1 cellular context compared by ENCODE assay signal in genomic region chr12:9509464-9510166, GRCh38.
A peak's percentile ranks its signal among the peaks of the same experiment; 100 is the strongest.
TF ChIP-seq lines count a peak whose summit lies in the region.

No MANE protein-coding gene starts in this region.

TF ChIP-seq in HCT116, 20 proteins besides CTCF, POLR2A, EP300 and RAD21 (continued from another document):
- TF ChIP-seq, protein P1, sequence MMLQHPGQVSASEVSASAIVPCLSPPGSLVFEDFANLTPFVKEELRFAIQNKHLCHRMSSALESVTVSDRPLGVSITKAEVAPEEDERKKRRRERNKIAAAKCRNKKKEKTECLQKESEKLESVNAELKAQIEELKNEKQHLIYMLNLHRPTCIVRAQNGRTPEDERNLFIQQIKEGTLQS (IDR thresholded peaks at IDR 0.05): no peak
- peak; percentile 75 for TF ChIP-seq MAX (IDR thresholded peaks at IDR 0.05)
- TF ChIP-seq SIN3A (IDR thresholded peaks at IDR 0.05; ENCODE audit: low read depth): no peak
TF ChIP-seq in HCT116: peak in this region for 5.
